ENCODE assay signal across 24 cellular contexts in the genomic region with DNA sequence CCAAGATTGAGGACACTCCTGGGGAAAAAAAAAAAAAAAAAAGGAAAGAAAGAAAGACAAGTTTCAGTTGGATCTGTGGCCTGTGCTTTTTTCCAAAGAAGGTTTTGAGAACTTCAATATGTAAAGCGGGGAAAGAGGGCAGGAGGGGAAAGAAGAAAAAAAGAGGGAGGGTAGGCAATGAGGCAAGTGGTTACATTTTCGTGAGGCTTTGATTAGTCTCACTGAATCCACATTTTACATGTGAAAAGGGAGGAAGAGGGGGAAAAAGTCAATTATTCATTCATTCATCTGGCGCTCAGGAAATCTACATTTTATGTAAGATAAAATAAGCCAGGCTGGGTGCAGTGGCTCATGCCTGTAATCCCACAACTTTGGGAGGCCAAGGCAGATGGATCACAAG.
"Had no signal": no experiment of that assay in that cellular context is flagged by ENCODE, and none has a peak within 500 bp of the region (broad histone marks: within the 10 kb centered on the region; RNA-seq: fewer than 3 reads in every experiment).

No MANE protein-coding gene starts in this region.

- H3K4me2 ChIP-seq: SK-N-SH had no signal

- H3K9me3 ChIP-seq: ascending aorta, body of pancreas, SK-N-SH had no signal

- H3K27me3 ChIP-seq: ascending aorta, body of pancreas had no signal

- H3K9ac ChIP-seq: SK-N-SH had no signal

- H3K27ac ChIP-seq: ascending aorta, body of pancreas had no signal

- FAIRE-seq: bronchial epithelial cell had no signal

- H3K36me3 ChIP-seq: ascending aorta had no signal

- ATAC-seq: activated CD8-positive, alpha-beta memory T cell treated with anti-CD3 and anti-CD28 coated beads, Interleukin-2, amount 10 ng/mL, durations not matched to agents 7 days and 5 days; activated naive CD4-positive, alpha-beta T cell treated with anti-CD3 and anti-CD28 coated beads, Interleukin-2, amount 50 U/mL, for 72 hours; activated naive CD8-positive, alpha-beta T cell treated with anti-CD3 and anti-CD28 coated beads, Interleukin-2, amount 50 U/mL, for 24 hours; body of pancreas had no signal

- H3K4me1 ChIP-seq: ascending aorta, body of pancreas had no signal

- H3K4me3 ChIP-seq: ascending aorta, body of pancreas had no signal

- DNase-seq: activated CD4-positive, alpha-beta T cell treated with anti-CD3 and anti-CD28 coated beads for 1 hour; activated CD4-positive, alpha-beta T cell treated with anti-CD3 and anti-CD28 coated beads, Interleukin-2, amount 10 ng/mL, durations not matched to agents 24 days and 14 days; activated CD4-positive, alpha-beta T cell treated with anti-CD3 and anti-CD28 coated beads, Interleukin-2, amount 50 U/mL, for 48 hours; activated CD8-positive, alpha-beta memory T cell treated with anti-CD3 and anti-CD28 coated beads, Interleukin-2, amount 10 ng/mL, durations not matched to agents 7 days and 5 days; activated effector memory CD4-positive, alpha-beta T cell treated with Interleukin-2 at 50 U/mL for 16 hours; activated naive CD4-positive, alpha-beta T cell treated with Interleukin-2 at 50 U/mL for 16 hours; activated naive CD8-positive, alpha-beta T cell treated with anti-CD3 and anti-CD28 coated beads, Interleukin-2, amount 50 U/mL, for 24 hours; activated T-cell treated with anti-CD3 and anti-CD28 coated beads, Interleukin-2, amount 50 U/mL, for 24 hours; amniotic stem cell; body of pancreas; central memory CD4-positive, alpha-beta T cell; NCI-H1092; NCI-H1417; NCI-H1930; NCI-H2107; NCI-H2171 treated with DMSO at 0.1 percent for 48 hours; NCI-H345; NCI-H510A; NCI-H526 treated with DMSO at 0.1 percent for 48 hours; NCI-H82; SK-N-SH had no signal
